ENCODE assay signal across 8 cellular contexts in genomic region chr13:19587635-19588300, GRCh38. TPM values are rescaled to one million over a fixed set of nuclear protein-coding genes. Genes with fewer than 3 reads are reported as not detected.
A peak's percentile ranks its signal among the peaks of the same experiment; 100 is the strongest.
DNase-seq lines count a peak whose midpoint lies in the region; ATAC-seq, FAIRE-seq and TF ChIP-seq lines count a peak whose summit lies in the region.

No MANE protein-coding gene starts in this region.

- no peak overlapping the region for H3K18ac ChIP-seq in mesenchymal stem cell (ENCODE audit: low read depth in 1 of 2, low read length in 2 of 2)

- H3K27ac ChIP-seq in Peyer's patch = no peak overlapping the region
- H3K27ac ChIP-seq in mesenchymal stem cell (ENCODE audit: low read length, poor library complexity, severe bottlenecking) = no peak overlapping the region

- ATAC-seq in GM19455 (IDR thresholded peaks at IDR 0.05; ENCODE audit: unreplicated experiment) (peak; percentile 80), HG03378 (IDR thresholded peaks at IDR 0.05; ENCODE audit: unreplicated experiment) (peak; percentile 70)

- H2AFZ ChIP-seq in mesenchymal stem cell (ENCODE audit: low read depth, low read length) = no peak overlapping the region

- TF ChIP-seq CTCF in Peyer's patch (IDR thresholded peaks at IDR 0.05) (peak in 4 of 6 experiments; percentile 23 to 31 (median 28)), bronchial epithelial cell (IDR thresholded peaks at IDR 0.05; ENCODE audit: insufficient read depth, low read length, severe bottlenecking) (peak; percentile 45)

- no peak overlapping the region for H2BK12ac ChIP-seq in mesenchymal stem cell (ENCODE audit: low read length in 2 of 2)

- no peak overlapping the region for H3K9ac ChIP-seq in mesenchymal stem cell (ENCODE audit: low read length)

- H3K14ac ChIP-seq in mesenchymal stem cell (ENCODE audit: low read length in 2 of 2) = no peak overlapping the region

- H3K4me3 ChIP-seq in Peyer's patch (no peak overlapping the region), bronchial epithelial cell (ENCODE audit: low read depth, low read length) (no peak overlapping the region), mesenchymal stem cell (ENCODE audit: insufficient read depth in 1 of 2, low read depth in 1 of 2, low read length in 2 of 2) (no peak overlapping the region)

- H4K91ac ChIP-seq in mesenchymal stem cell (ENCODE audit: low read length) = no peak overlapping the region

- DNase-seq in NCI-H345 (lab: John Stamatoyannopoulos, UW) (peak; percentile 2), NCI-H345 treated with DMSO at 0.1 percent for 48 hours (lab: John Stamatoyannopoulos, UW; ENCODE audit: unreplicated experiment) (no peak), Peyer's patch (no peak), bronchial epithelial cell (ENCODE audit: low read depth) (peak; percentile 36), mesenchymal stem cell (peak; percentile 27), COLO829 (ENCODE audit: low spot score) (no peak)

- H2BK5ac ChIP-seq in mesenchymal stem cell (ENCODE audit: low read depth, low read length, poor library complexity, severe bottlenecking) = no peak overlapping the region

- no peak for TF ChIP-seq POLR2A in Peyer's patch (IDR thresholded peaks at IDR 0.05)

- no peak overlapping the region for H4K8ac ChIP-seq in mesenchymal stem cell (ENCODE audit: low read length)

- 82% methylated on average over 9 of the region's 9 CpGs for WGBS in mesenchymal stem cell

- no peaks in the 10 kb centered on the region for H3K27me3 ChIP-seq in Peyer's patch
- H3K27me3 ChIP-seq in bronchial epithelial cell (ENCODE audit: control insufficient read depth, insufficient read depth, low read length) = no peaks in the 10 kb centered on the region
- peaks cover 0 to 4% of the 10 kb centered on the region in 2 experiments for H3K27me3 ChIP-seq in mesenchymal stem cell (ENCODE audit: control insufficient read depth in 1 of 2, insufficient read depth in 1 of 2, low read length in 2 of 2)

- no peak overlapping the region for H2AK5ac ChIP-seq in mesenchymal stem cell (ENCODE audit: low read length, severe bottlenecking)

- H2BK15ac ChIP-seq in mesenchymal stem cell (ENCODE audit: low read depth, poor library complexity, severe bottlenecking) = no peak overlapping the region

- H3K36me3 ChIP-seq in Peyer's patch (no peaks in the 10 kb centered on the region), bronchial epithelial cell (ENCODE audit: control insufficient read depth, insufficient read depth, low read length) (no peaks in the 10 kb centered on the region), mesenchymal stem cell (ENCODE audit: control insufficient read depth in 1 of 2, insufficient read depth in 2 of 2, low read depth in 1 of 2, low read length in 2 of 2) (no peaks in the 10 kb centered on the region)

- H2BK120ac ChIP-seq in mesenchymal stem cell (ENCODE audit: low read depth, low read length) = no peak overlapping the region

- peak; percentile 92 for FAIRE-seq in bronchial epithelial cell (lab: Jason Lieb, UNC)

- no peaks in the 10 kb centered on the region for H3K4me1 ChIP-seq in Peyer's patch
- no peaks in the 10 kb centered on the region for H3K4me1 ChIP-seq in mesenchymal stem cell (ENCODE audit: control insufficient read depth, insufficient read depth, low read depth, low read length)

- H3K23ac ChIP-seq in mesenchymal stem cell (ENCODE audit: low read length in 2 of 2) = no peak overlapping the region

- no peak overlapping the region for H3K4me2 ChIP-seq in mesenchymal stem cell (ENCODE audit: low read length, poor library complexity, severe bottlenecking)

- H3K4ac ChIP-seq in mesenchymal stem cell (ENCODE audit: low read depth in 1 of 2, low read length in 2 of 2) = no peak overlapping the region

- H3K9me3 ChIP-seq in Peyer's patch (no peaks in the 10 kb centered on the region), mesenchymal stem cell (ENCODE audit: control insufficient read depth, low read length) (no peaks in the 10 kb centered on the region)

- H3K79me1 ChIP-seq in mesenchymal stem cell (replicated peaks; ENCODE audit: low read length, poor library complexity, severe bottlenecking) = no peaks in the 10 kb centered on the region

RNA-seq across cellular contexts. Expression of gene TPTE2, which starts 26.4 kb away (rescaled TPM):
- not detected for total RNA-seq in Peyer's patch
- not detected in 2 replicates for total RNA-seq in bronchial epithelial cell
- polyA plus RNA-seq in mesenchymal stem cell (2013, experiment 1 of 2) = not detected
- polyA plus RNA-seq in mesenchymal stem cell (2013, experiment 2 of 2) = not detected

RNA-seq across cellular contexts. Expression of gene MPHOSPH8, which starts 45.7 kb away (rescaled TPM):
- total RNA-seq in Peyer's patch (100 to 1,000 TPM in 1 of 4 donors, 10 to 100 TPM in 3; 33.1 to 117 (median 45.6) TPM), bronchial epithelial cell (9.7 and 18.7 TPM in 2 replicates)
- polyA plus RNA-seq in mesenchymal stem cell (2013, experiment 1 of 2) = 41.4 TPM
- polyA plus RNA-seq in mesenchymal stem cell (2013, experiment 2 of 2) = 40.2 TPM

Comparison
In these comparisons a context has a peak if more than half of its experiments do, and no peak if none do; other contexts are left out.
1. DNase-seq: peak in NCI-H345 (single experiment), bronchial epithelial cell (single experiment) and mesenchymal stem cell (single experiment); none in NCI-H345 treated with DMSO at 0.1 percent for 48 hours (single experiment), Peyer's patch (0 of 3) and COLO829 (single experiment).